ENCODE assay signal across 18 cellular contexts in the genomic region with DNA sequence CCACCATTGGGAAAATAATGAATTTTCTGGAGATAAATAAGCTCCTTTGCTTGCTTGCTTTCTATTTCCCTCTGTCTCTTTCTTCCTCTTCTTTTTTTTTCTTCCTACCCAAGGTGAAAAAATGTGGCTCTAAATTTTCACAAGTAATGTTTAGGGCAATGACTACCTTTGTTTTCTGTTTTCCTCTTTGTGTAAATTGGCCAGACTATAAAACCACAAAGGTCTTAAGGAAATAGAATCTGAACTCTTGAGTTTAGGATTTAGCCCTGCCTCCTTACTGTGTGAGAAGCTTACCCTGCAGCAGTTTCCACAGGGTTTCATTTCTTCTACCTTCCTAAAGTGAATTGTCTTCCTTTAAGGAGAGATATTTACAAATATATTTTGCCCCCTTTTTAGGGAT.
DNase-seq lines count a peak whose midpoint lies in the region; ATAC-seq and TF ChIP-seq lines count a peak whose summit lies in the region.
"Had no signal": no experiment of that assay in that cellular context is flagged by ENCODE, and none has a peak within 500 bp of the region (broad histone marks: within the 10 kb centered on the region; RNA-seq: fewer than 3 reads in every experiment).

No MANE protein-coding gene starts in this region.

- peak in 1 of 2 experiments; percentile 18 for DNase-seq in Caco-2
- peak; percentile 20 for DNase-seq in PC-3
- DNase-seq in endodermal cell = no peak
- no peak for DNase-seq in neural crest cell (ENCODE audit: low read depth, low spot score)
- DNase-seq in effector CD4-positive, alpha-beta T cell = no peak
- no peak for DNase-seq in NCI-H1436 treated with DMSO at 0.1 percent for 48 hours (lab: John Stamatoyannopoulos, UW)
- no peak for DNase-seq in esophagus muscularis mucosa (ENCODE audit: extremely low spot score)
- DNase-seq in BE2C = no peak
- DNase-seq: AML-193; cortex of kidney; DND-41; left ventricle myocardium inferior; NCI-H2081; ovary; stimulated activated CD4-positive, alpha-beta T cell treated with anti-CD3 and anti-CD28 coated beads, Interleukin-1b, Interleukin-23, amount 100 ng/mL, for 48 hours had no signal

- H3K36me3 Mint-ChIP-seq in Caco-2 (ENCODE audit: insufficient read depth, unreplicated experiment) (peaks cover 24% of the 10 kb centered on the region), endodermal cell (ENCODE audit: low read depth) (no peaks in the 10 kb centered on the region), neural crest cell (ENCODE audit: low read depth) (no peaks in the 10 kb centered on the region)
- H3K36me3 Mint-ChIP-seq: activated naive CD4-positive, alpha-beta T cell treated with anti-CD3 and anti-CD28 coated beads, Interleukin-2, amount 50 U/mL, for 24 hours had no signal

- H3K27ac ChIP-seq in PC-3 (ENCODE audit: low read length) (0 out of 2 replicates have a peak overlapping the region, but pooled peaks have one; percentile 6), endodermal cell (ENCODE audit: low read depth, low read length) (peak overlapping the region; percentile 98), esophagus muscularis mucosa (replicated peaks in 1 of 4) (no peak overlapping the region)
- H3K27ac ChIP-seq: left ventricle myocardium inferior, ovary, SK-N-MC, vagina had no signal

- H3K4me2 ChIP-seq in PC-3 (ENCODE audit: low read length) = peak overlapping the region; percentile 72

- no peaks in the 10 kb centered on the region for H3K36me3 ChIP-seq in Caco-2 (ENCODE audit: control insufficient read depth, insufficient read depth, low read length)
- H3K36me3 ChIP-seq in PC-3 (ENCODE audit: low read depth, low read length) = no peaks in the 10 kb centered on the region
- H3K36me3 ChIP-seq in endodermal cell (ENCODE audit: control insufficient read depth, insufficient read depth, low read length) = no peaks in the 10 kb centered on the region
- no peaks in the 10 kb centered on the region for H3K36me3 ChIP-seq in esophagus muscularis mucosa
- no peaks in the 10 kb centered on the region for H3K36me3 ChIP-seq in BE2C
- H3K36me3 ChIP-seq: left ventricle myocardium inferior, ovary, vagina had no signal

- H3K27me3 Mint-ChIP-seq in Caco-2 (ENCODE audit: insufficient read depth, unreplicated experiment) (no peaks in the 10 kb centered on the region), endodermal cell (ENCODE audit: insufficient read depth) (no peaks in the 10 kb centered on the region), neural crest cell (ENCODE audit: low read depth) (no peaks in the 10 kb centered on the region)
- H3K27me3 Mint-ChIP-seq: activated naive CD4-positive, alpha-beta T cell treated with anti-CD3 and anti-CD28 coated beads, Interleukin-2, amount 50 U/mL, for 24 hours had no signal

- H3F3A ChIP-seq in PC-3 (ENCODE audit: low read length, unreplicated experiment) = no peaks in the 10 kb centered on the region

- no peak for TF ChIP-seq POLR2A in esophagus muscularis mucosa (IDR thresholded peaks at IDR 0.05; ENCODE audit: low read depth)

- H3K79me2 ChIP-seq in PC-3 (ENCODE audit: low read length) = no peaks in the 10 kb centered on the region

- H3K4me3 Mint-ChIP-seq in Caco-2 (ENCODE audit: unreplicated experiment) (peak overlapping the region; percentile 78), endodermal cell (peak overlapping the region; percentile 21), neural crest cell (peak overlapping the region; percentile 50)
- H3K4me3 Mint-ChIP-seq: activated naive CD4-positive, alpha-beta T cell treated with anti-CD3 and anti-CD28 coated beads, Interleukin-2, amount 50 U/mL, for 24 hours had no signal

- CTCF ChIA-PET in Caco-2 (lab: Charles Lee) (interaction anchor here (0.7 to 2.5 kb wide), 5 partner anchors 75 to 331 kb away, joined by 3 to 19 read pairs (median 4); partner anchors contain the start of gene ARL4A), PC-3 (lab: Charles Lee) (interaction anchor here (0.6 kb wide), 1 partner anchor 560 kb away, joined by 3 read pairs; no protein-coding TSS in a partner anchor)

- H3K9me3 ChIP-seq in Caco-2 = no peaks in the 10 kb centered on the region
- no peaks in the 10 kb centered on the region for H3K9me3 ChIP-seq in PC-3 (ENCODE audit: low read length)
- no peaks in the 10 kb centered on the region for H3K9me3 ChIP-seq in endodermal cell (ENCODE audit: control insufficient read depth, low read length)
- no peaks in the 10 kb centered on the region for H3K9me3 ChIP-seq in esophagus muscularis mucosa
- H3K9me3 ChIP-seq in BE2C = no peaks in the 10 kb centered on the region
- H3K9me3 ChIP-seq: left ventricle myocardium inferior, ovary, vagina had no signal

- peaks cover 35% of the 10 kb centered on the region for H3K4me1 Mint-ChIP-seq in Caco-2 (ENCODE audit: low read depth, unreplicated experiment)
- H3K4me1 Mint-ChIP-seq in endodermal cell = peaks cover 46% of the 10 kb centered on the region
- H3K4me1 Mint-ChIP-seq in neural crest cell = peaks cover 87% of the 10 kb centered on the region
- H3K4me1 Mint-ChIP-seq: activated naive CD4-positive, alpha-beta T cell treated with anti-CD3 and anti-CD28 coated beads, Interleukin-2, amount 50 U/mL, for 24 hours had no signal

- peak overlapping the region; percentile 69 for H3K27ac Mint-ChIP-seq in Caco-2 (ENCODE audit: unreplicated experiment)
- H3K27ac Mint-ChIP-seq in endodermal cell = peak overlapping the region; percentile 93
- peak overlapping the region; percentile 98 for H3K27ac Mint-ChIP-seq in neural crest cell (ENCODE audit: unreplicated experiment)
- H3K27ac Mint-ChIP-seq: activated naive CD4-positive, alpha-beta T cell treated with anti-CD3 and anti-CD28 coated beads, Interleukin-2, amount 50 U/mL, for 24 hours had no signal

- no peaks in the 10 kb centered on the region for H4K20me1 ChIP-seq in PC-3 (ENCODE audit: low read length)

- peaks cover 76% of the 10 kb centered on the region for H3K4me1 ChIP-seq in Caco-2
- H3K4me1 ChIP-seq in PC-3 (ENCODE audit: insufficient read depth, low read length) = peaks cover 16% of the 10 kb centered on the region
- H3K4me1 ChIP-seq in endodermal cell (ENCODE audit: control insufficient read depth, insufficient read depth, low read length) = peaks cover 37% of the 10 kb centered on the region
- no peaks in the 10 kb centered on the region for H3K4me1 ChIP-seq in esophagus muscularis mucosa
- H3K4me1 ChIP-seq in BE2C = no peaks in the 10 kb centered on the region
- H3K4me1 ChIP-seq: vagina had no signal

- H3K9ac ChIP-seq in PC-3 (ENCODE audit: low read length) (no peak overlapping the region), endodermal cell (ENCODE audit: extremely low read depth, low read length, poor library complexity, severe bottlenecking) (peak overlapping the region; percentile 74)

- BruUV-seq in Caco-2 (replicated peaks; lab: Mats Ljungman, UMichigan) (no TSS peak), PC-3 (replicated peaks; lab: Mats Ljungman, UMichigan) (no TSS peak)

- no peaks in the 10 kb centered on the region for H3K9me2 ChIP-seq in PC-3 (replicated peaks; ENCODE audit: low read length)

- TF ChIP-seq EP300 in esophagus muscularis mucosa (IDR thresholded peaks at IDR 0.05) = no peak

- intact Hi-C loops in Caco-2 (cut with micrococcal nuclease; ENCODE audit: unreplicated experiment) (loop anchor here (1.0 to 10.0 kb wide), 9 partner anchors 33 to 377 kb away; partner anchors contain the start of gene ARL4A), PC-3 (cut with micrococcal nuclease) (no loop called here), esophagus muscularis mucosa (cut with DNase I) (no loop called here)

- H3K27me3 ChIP-seq in Caco-2 (replicated peaks; ENCODE audit: control insufficient read depth, insufficient read depth, low read length) (no peaks in the 10 kb centered on the region), PC-3 (ENCODE audit: low read length) (no peaks in the 10 kb centered on the region), endodermal cell (ENCODE audit: control insufficient read depth, insufficient read depth, low read length, poor library complexity, severe bottlenecking) (no peaks in the 10 kb centered on the region), esophagus muscularis mucosa (no peaks in the 10 kb centered on the region), BE2C (no peaks in the 10 kb centered on the region)
- H3K27me3 ChIP-seq: ovary, vagina had no signal

- POLR2A ChIA-PET in Caco-2 (lab: Charles Lee) = interaction anchor here (0.6 to 2.1 kb wide), 5 partner anchors 9 to 331 kb away, joined by 3 to 13 read pairs (median 4); partner anchors contain the start of gene ARL4A
- POLR2A ChIA-PET in PC-3 (lab: Charles Lee; ENCODE audit: unreplicated experiment) = no interaction called here

- TF ChIP-seq CTCF in Caco-2 (IDR thresholded peaks at IDR 0.05; ENCODE audit: insufficient read depth in 1 of 2, low read depth in 1 of 2, low read length in 1 of 2, severe bottlenecking in 1 of 2, unreplicated experiment in 1 of 2) = no peak
- no peak for TF ChIP-seq CTCF in PC-3 (conservative IDR thresholded peaks at IDR 0.05; ENCODE audit: low read depth, low read length)
- no peak for TF ChIP-seq CTCF in endodermal cell (conservative IDR thresholded peaks at IDR 0.05)
- TF ChIP-seq CTCF in neural crest cell (conservative IDR thresholded peaks at IDR 0.05) = no peak
- TF ChIP-seq CTCF in esophagus muscularis mucosa (IDR thresholded peaks at IDR 0.05) = no peak
- no peak for TF ChIP-seq CTCF in BE2C (IDR thresholded peaks at IDR 0.05; ENCODE audit: low read depth, low read length)

- H3K9me3 Mint-ChIP-seq in Caco-2 (ENCODE audit: unreplicated experiment) = peaks cover 10% of the 10 kb centered on the region
- H3K9me3 Mint-ChIP-seq in endodermal cell = no peaks in the 10 kb centered on the region
- no peaks in the 10 kb centered on the region for H3K9me3 Mint-ChIP-seq in neural crest cell
- H3K9me3 Mint-ChIP-seq: activated naive CD4-positive, alpha-beta T cell treated with anti-CD3 and anti-CD28 coated beads, Interleukin-2, amount 50 U/mL, for 24 hours had no signal

- peak; percentile 76 for ATAC-seq in PC-3

- 0 out of 2 replicates have a peak overlapping the region, but pooled peaks have one; percentile 12 for H2AFZ ChIP-seq in PC-3 (ENCODE audit: low read length)

- H3K4me3 ChIP-seq in Caco-2 (ENCODE audit: low read depth, low read length) (peak overlapping the region; percentile 22), PC-3 (ENCODE audit: low read length) (peak overlapping the region; percentile 49), endodermal cell (ENCODE audit: low read length) (peak overlapping the region; percentile 68), esophagus muscularis mucosa (no peak overlapping the region), BE2C (ENCODE audit: low read depth, low read length) (no peak overlapping the region)
- H3K4me3 ChIP-seq: left ventricle myocardium inferior, ovary, SK-N-MC, vagina had no signal

Comparison
In these comparisons a context has a peak if more than half of its experiments do, and no peak if none do; other contexts are left out.
1. H3K4me3 ChIP-seq: peak in Caco-2 (single experiment), PC-3 (single experiment) and endodermal cell (single experiment); none in esophagus muscularis mucosa (0 of 4) and BE2C (single experiment).
2. H3K4me3 Mint-ChIP-seq: peak in every context shown above with its lines; median percentile 78 in Caco-2; 50 in neural crest cell; 21 in endodermal cell.
3. H3K27ac ChIP-seq: peak in PC-3 (single experiment) and endodermal cell (single experiment); none in esophagus muscularis mucosa (0 of 4).
4. Peak in every context shown above with its lines, with median percentiles within 50 percentile points of each other: H3K27ac Mint-ChIP-seq.